ENCODE assay signal across 1 cellular context in the genomic region with DNA sequence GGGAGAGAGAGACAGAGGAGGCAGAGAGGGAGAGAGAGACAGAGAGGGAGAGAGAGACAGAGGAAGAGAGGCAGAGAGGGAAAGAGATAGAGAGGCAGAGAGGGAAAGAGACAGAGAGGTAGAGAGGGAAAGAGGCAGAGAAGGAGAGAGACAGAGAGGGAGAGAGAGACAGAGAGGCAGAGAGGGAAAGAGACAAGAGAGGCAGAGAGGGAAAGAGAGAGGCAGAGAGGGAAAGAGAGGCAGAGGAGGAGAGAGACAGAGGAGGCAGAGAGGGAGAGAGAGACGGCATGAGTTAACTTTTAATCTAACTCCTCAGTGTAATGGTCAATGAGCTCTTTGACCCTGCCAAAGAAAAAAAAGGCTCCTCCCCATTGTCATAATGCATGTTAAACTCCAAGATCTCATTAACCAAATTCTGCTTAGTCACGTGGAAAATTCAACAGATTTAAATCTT.
TF ChIP-seq lines count a peak whose summit lies in the region.

No MANE protein-coding gene starts in this region.

TF ChIP-seq in HepG2, 621 proteins besides CTCF, POLR2A, EP300 and RAD21 (continued from another document and continues in another):
- TF ChIP-seq, protein P1, sequence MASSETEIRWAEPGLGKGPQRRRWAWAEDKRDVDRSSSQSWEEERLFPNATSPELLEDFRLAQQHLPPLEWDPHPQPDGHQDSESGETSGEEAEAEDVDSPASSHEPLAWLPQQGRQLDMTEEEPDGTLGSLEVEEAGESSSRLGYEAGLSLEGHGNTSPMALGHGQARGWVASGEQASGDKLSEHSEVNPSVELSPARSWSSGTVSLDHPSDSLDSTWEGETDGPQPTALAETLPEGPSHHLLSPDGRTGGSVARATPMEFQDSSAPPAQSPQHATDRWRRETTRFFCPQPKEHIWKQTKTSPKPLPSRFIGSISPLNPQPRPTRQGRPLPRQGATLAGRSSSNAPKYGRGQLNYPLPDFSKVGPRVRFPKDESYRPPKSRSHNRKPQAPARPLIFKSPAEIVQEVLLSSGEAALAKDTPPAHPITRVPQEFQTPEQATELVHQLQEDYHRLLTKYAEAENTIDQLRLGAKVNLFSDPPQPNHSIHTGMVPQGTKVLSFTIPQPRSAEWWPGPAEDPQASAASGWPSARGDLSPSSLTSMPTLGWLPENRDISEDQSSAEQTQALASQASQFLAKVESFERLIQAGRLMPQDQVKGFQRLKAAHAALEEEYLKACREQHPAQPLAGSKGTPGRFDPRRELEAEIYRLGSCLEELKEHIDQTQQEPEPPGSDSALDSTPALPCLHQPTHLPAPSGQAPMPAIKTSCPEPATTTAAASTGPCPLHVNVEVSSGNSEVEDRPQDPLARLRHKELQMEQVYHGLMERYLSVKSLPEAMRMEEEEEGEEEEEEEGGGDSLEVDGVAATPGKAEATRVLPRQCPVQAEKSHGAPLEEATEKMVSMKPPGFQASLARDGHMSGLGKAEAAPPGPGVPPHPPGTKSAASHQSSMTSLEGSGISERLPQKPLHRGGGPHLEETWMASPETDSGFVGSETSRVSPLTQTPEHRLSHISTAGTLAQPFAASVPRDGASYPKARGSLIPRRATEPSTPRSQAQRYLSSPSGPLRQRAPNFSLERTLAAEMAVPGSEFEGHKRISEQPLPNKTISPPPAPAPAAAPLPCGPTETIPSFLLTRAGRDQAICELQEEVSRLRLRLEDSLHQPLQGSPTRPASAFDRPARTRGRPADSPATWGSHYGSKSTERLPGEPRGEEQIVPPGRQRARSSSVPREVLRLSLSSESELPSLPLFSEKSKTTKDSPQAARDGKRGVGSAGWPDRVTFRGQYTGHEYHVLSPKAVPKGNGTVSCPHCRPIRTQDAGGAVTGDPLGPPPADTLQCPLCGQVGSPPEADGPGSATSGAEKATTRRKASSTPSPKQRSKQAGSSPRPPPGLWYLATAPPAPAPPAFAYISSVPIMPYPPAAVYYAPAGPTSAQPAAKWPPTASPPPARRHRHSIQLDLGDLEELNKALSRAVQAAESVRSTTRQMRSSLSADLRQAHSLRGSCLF (CRISPR knock-in tag; IDR thresholded peaks at IDR 0.05; ENCODE audit: borderline replicate concordance): no peak
- no peak for TF ChIP-seq SMC3 (IDR thresholded peaks at IDR 0.05; ENCODE audit: low read length)
- TF ChIP-seq SRSF1 (optimal IDR thresholded peaks at IDR 0.05; ENCODE audit: low read depth, low read length): no peak
- peak; percentile 66; the same call in 1 of the 2 replicates for TF ChIP-seq ARNT (IDR thresholded peaks at IDR 0.05)
- TF ChIP-seq ASH2L (IDR thresholded peaks at IDR 0.05; ENCODE audit: insufficient read length, low read depth, low read length): no peak
- TF ChIP-seq KAT7 (CRISPR knock-in tag; IDR thresholded peaks at IDR 0.05; ENCODE audit: borderline replicate concordance): peak; percentile 67; the same call in 1 of the 2 replicates
- TF ChIP-seq, protein P2, sequence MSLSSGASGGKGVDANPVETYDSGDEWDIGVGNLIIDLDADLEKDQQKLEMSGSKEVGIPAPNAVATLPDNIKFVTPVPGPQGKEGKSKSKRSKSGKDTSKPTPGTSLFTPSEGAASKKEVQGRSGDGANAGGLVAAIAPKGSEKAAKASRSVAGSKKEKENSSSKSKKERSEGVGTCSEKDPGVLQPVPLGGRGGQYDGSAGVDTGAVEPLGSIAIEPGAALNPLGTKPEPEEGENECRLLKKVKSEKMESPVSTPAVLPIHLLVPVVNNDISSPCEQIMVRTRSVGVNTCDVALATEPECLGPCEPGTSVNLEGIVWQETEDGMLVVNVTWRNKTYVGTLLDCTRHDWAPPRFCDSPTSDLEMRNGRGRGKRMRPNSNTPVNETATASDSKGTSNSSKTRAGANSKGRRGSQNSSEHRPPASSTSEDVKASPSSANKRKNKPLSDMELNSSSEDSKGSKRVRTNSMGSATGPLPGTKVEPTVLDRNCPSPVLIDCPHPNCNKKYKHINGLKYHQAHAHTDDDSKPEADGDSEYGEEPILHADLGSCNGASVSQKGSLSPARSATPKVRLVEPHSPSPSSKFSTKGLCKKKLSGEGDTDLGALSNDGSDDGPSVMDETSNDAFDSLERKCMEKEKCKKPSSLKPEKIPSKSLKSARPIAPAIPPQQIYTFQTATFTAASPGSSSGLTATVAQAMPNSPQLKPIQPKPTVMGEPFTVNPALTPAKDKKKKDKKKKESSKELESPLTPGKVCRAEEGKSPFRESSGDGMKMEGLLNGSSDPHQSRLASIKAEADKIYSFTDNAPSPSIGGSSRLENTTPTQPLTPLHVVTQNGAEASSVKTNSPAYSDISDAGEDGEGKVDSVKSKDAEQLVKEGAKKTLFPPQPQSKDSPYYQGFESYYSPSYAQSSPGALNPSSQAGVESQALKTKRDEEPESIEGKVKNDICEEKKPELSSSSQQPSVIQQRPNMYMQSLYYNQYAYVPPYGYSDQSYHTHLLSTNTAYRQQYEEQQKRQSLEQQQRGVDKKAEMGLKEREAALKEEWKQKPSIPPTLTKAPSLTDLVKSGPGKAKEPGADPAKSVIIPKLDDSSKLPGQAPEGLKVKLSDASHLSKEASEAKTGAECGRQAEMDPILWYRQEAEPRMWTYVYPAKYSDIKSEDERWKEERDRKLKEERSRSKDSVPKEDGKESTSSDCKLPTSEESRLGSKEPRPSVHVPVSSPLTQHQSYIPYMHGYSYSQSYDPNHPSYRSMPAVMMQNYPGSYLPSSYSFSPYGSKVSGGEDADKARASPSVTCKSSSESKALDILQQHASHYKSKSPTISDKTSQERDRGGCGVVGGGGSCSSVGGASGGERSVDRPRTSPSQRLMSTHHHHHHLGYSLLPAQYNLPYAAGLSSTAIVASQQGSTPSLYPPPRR (CRISPR knock-in tag; IDR thresholded peaks at IDR 0.05; ENCODE audit: borderline replicate concordance): no peak
- TF ChIP-seq, protein P3, sequence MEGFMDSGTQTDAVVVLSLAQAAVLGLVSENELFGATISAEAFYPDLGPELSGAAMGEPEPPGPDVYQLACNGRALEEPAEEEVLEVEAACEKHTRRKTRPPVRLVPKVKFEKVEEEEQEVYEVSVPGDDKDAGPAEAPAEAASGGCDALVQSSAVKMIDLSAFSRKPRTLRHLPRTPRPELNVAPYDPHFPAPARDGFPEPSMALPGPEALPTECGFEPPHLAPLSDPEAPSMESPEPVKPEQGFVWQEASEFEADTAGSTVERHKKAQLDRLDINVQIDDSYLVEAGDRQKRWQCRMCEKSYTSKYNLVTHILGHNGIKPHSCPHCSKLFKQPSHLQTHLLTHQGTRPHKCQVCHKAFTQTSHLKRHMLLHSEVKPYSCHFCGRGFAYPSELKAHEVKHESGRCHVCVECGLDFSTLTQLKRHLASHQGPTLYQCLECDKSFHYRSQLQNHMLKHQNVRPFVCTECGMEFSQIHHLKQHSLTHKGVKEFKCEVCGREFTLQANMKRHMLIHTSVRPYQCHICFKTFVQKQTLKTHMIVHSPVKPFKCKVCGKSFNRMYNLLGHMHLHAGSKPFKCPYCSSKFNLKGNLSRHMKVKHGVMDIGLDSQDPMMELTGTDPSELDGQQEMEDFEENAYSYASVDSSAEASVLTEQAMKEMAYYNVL (CRISPR knock-in tag; IDR thresholded peaks at IDR 0.05; ENCODE audit: borderline replicate concordance): peak; percentile 99
- TF ChIP-seq, protein P4, sequence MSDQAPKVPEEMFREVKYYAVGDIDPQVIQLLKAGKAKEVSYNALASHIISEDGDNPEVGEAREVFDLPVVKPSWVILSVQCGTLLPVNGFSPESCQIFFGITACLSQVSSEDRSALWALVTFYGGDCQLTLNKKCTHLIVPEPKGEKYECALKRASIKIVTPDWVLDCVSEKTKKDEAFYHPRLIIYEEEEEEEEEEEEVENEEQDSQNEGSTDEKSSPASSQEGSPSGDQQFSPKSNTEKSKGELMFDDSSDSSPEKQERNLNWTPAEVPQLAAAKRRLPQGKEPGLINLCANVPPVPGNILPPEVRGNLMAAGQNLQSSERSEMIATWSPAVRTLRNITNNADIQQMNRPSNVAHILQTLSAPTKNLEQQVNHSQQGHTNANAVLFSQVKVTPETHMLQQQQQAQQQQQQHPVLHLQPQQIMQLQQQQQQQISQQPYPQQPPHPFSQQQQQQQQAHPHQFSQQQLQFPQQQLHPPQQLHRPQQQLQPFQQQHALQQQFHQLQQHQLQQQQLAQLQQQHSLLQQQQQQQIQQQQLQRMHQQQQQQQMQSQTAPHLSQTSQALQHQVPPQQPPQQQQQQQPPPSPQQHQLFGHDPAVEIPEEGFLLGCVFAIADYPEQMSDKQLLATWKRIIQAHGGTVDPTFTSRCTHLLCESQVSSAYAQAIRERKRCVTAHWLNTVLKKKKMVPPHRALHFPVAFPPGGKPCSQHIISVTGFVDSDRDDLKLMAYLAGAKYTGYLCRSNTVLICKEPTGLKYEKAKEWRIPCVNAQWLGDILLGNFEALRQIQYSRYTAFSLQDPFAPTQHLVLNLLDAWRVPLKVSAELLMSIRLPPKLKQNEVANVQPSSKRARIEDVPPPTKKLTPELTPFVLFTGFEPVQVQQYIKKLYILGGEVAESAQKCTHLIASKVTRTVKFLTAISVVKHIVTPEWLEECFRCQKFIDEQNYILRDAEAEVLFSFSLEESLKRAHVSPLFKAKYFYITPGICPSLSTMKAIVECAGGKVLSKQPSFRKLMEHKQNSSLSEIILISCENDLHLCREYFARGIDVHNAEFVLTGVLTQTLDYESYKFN (CRISPR knock-in tag; conservative IDR thresholded peaks at IDR 0.05): peak; percentile 61
- no peak for TF ChIP-seq AGO1 (IDR thresholded peaks at IDR 0.05; ENCODE audit: low read depth, low read length, poor library complexity, severe bottlenecking)
- TF ChIP-seq ZMYM4 (CRISPR knock-in tag; IDR thresholded peaks at IDR 0.05): peak; percentile 75
- TF ChIP-seq GATAD2A (CRISPR knock-in tag; IDR thresholded peaks at IDR 0.05): peak; percentile 66
- no peak for TF ChIP-seq ZNF431 (CRISPR knock-in tag; IDR thresholded peaks at IDR 0.05; ENCODE audit: borderline replicate concordance, low read depth)
- TF ChIP-seq RAD51 (IDR thresholded peaks at IDR 0.05; ENCODE audit: borderline replicate concordance): 0 out of 2 replicates have a peak, but pooled peaks have one; percentile 29
- TF ChIP-seq, protein P5, sequence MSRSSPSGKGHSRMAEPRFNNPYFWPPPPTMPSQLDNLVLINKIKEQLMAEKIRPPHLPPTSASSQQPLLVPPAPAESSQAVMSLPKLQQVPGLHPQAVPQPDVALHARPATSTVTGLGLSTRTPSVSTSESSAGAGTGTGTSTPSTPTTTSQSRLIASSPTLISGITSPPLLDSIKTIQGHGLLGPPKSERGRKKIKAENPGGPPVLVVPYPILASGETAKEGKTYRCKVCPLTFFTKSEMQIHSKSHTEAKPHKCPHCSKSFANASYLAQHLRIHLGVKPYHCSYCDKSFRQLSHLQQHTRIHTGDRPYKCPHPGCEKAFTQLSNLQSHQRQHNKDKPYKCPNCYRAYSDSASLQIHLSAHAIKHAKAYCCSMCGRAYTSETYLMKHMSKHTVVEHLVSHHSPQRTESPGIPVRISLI (CRISPR knock-in tag; IDR thresholded peaks at IDR 0.05; ENCODE audit: borderline replicate concordance): peak; percentile 91
- TF ChIP-seq HOXA5 (CRISPR knock-in tag; IDR thresholded peaks at IDR 0.05): peak; percentile 78; the same call in 1 of the 2 replicates
- TF ChIP-seq, protein P6, sequence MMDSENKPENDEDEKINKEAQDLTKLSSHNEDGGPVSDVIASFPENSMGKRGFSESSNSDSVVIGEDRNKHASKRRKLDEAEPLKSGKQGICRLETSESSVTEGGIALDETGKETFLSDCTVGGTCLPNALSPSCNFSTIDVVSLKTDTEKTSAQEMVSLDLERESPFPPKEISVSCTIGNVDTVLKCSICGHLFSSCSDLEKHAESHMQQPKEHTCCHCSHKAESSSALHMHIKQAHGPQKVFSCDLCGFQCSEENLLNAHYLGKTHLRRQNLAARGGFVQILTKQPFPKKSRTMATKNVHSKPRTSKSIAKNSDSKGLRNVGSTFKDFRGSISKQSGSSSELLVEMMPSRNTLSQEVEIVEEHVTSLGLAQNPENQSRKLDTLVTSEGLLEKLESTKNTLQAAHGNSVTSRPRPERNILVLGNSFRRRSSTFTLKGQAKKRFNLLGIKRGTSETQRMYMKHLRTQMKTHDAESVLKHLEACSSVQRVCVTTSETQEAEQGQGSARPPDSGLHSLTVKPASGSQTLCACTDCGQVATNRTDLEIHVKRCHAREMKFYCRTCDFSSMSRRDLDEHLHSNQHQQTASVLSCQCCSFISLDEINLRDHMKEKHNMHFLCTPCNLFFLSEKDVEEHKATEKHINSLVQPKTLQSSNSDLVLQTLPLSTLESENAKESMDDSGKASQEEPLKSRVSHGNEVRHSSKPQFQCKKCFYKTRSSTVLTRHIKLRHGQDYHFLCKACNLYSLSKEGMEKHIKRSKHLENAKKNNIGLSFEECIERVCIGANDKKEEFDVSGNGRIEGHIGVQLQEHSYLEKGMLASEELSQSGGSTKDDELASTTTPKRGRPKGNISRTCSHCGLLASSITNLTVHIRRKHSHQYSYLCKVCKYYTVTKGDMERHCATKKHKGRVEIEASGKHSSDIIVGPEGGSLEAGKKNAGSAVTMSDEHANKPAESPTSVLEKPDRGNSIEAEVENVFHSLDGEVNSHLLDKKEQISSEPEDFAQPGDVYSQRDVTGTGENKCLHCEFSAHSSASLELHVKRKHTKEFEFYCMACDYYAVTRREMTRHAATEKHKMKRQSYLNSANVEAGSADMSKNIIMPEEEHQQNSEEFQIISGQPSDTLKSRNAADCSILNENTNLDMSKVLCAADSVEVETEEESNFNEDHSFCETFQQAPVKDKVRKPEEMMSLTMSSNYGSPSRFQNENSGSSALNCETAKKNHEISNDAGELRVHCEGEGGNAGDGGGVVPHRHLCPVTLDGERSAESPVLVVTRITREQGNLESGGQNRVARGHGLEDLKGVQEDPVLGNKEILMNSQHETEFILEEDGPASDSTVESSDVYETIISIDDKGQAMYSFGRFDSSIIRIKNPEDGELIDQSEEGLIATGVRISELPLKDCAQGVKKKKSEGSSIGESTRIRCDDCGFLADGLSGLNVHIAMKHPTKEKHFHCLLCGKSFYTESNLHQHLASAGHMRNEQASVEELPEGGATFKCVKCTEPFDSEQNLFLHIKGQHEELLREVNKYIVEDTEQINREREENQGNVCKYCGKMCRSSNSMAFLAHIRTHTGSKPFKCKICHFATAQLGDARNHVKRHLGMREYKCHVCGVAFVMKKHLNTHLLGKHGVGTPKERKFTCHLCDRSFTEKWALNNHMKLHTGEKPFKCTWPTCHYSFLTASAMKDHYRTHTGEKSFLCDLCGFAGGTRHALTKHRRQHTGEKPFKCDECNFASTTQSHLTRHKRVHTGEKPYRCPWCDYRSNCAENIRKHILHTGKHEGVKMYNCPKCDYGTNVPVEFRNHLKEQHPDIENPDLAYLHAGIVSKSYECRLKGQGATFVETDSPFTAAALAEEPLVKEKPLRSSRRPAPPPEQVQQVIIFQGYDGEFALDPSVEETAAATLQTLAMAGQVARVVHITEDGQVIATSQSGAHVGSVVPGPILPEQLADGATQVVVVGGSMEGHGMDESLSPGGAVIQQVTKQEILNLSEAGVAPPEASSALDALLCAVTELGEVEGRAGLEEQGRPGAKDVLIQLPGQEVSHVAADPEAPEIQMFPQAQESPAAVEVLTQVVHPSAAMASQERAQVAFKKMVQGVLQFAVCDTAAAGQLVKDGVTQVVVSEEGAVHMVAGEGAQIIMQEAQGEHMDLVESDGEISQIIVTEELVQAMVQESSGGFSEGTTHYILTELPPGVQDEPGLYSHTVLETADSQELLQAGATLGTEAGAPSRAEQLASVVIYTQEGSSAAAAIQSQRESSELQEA (CRISPR knock-in tag; IDR thresholded peaks at IDR 0.05; ENCODE audit: not compliant biosample characterization): no peak
